18 cellular contexts compared by ENCODE assay signal in the genomic region with DNA sequence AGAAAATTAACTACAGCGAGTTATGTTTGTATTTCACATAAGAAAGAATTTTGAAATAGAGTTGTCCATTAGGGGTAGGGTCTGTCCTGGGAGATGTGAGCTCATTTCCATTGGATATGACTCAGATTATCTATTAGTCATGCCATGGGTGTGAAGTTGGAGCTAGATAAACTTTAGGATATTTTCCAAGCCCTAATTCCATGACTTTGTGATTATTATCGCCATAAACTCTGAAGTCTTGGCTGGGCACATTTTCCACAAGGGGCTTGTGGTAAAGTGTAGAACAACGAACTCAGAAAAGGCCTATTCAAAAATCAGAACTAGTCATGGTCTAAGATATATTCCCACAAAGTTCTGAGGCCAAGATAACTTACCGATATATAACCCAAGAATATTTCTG.
A peak's percentile ranks its signal among the peaks of the same experiment; 100 is the strongest.
DNase-seq lines count a peak whose midpoint lies in the region; ATAC-seq, FAIRE-seq and TF ChIP-seq lines count a peak whose summit lies in the region.
"Had no signal": no experiment of that assay in that cellular context is flagged by ENCODE, and none has a peak within 500 bp of the region (broad histone marks: within the 10 kb centered on the region; RNA-seq: fewer than 3 reads in every experiment).

No MANE protein-coding gene starts in this region.

- H3K9me1 ChIP-seq in endothelial cell of umbilical vein (replicated peaks; ENCODE audit: control insufficient read depth, extremely low read depth, insufficient read depth, low read length), result no peaks in the 10 kb centered on the region

- TF ChIP-seq POLR2A in endothelial cell of umbilical vein (IDR thresholded peaks at IDR 0.05; ENCODE audit: low read depth, low read length), result no peak

- DNase-seq in astrocyte of the hippocampus (ENCODE audit: low read depth, low spot score) (peak; percentile 36), endothelial cell of umbilical vein (ENCODE audit: low read depth, low spot score) (no peak), fibroblast of the aortic adventitia (ENCODE audit: low read depth) (peak; percentile 12), HT-29 (ENCODE audit: low spot score) (no peak)
- DNase-seq: C1 segment of cervical spinal cord; Calu3; CD4-positive, alpha-beta memory T cell; COR-L47; DMS53; DMS79 treated with DMSO at 0.1 percent for 48 hours; GF-D8; H9 had no signal

- no TSS peak for BruUV-seq in endothelial cell of umbilical vein (replicated peaks; lab: Mats Ljungman, UMichigan)

- H2AFZ ChIP-seq in endothelial cell of umbilical vein (ENCODE audit: low read depth, low read length), result no peak overlapping the region
- H2AFZ ChIP-seq: GM23338 had no signal

- no peaks in the 10 kb centered on the region for H3K36me3 ChIP-seq in endothelial cell of umbilical vein (ENCODE audit: control insufficient read depth in 2 of 2, extremely low read depth in 1 of 2, insufficient read depth in 2 of 2, low read length in 2 of 2)

- TF ChIP-seq CTCF in endothelial cell of umbilical vein (IDR thresholded peaks at IDR 0.05; ENCODE audit: extremely low read depth in 1 of 2, insufficient read depth in 1 of 2, low read depth in 1 of 2, low read length in 2 of 2) (no peak), fibroblast of the aortic adventitia (IDR thresholded peaks at IDR 0.05; ENCODE audit: insufficient read depth, low read length) (no peak)

- H3K27me3 ChIP-seq in endothelial cell of umbilical vein (ENCODE audit: control insufficient read depth in 2 of 2, insufficient read depth in 2 of 2, low read length in 2 of 2), result no peaks in the 10 kb centered on the region

- H3K9me3 ChIP-seq in endothelial cell of umbilical vein (replicated peaks; ENCODE audit: control insufficient read depth, insufficient read depth, low read length), result no peaks in the 10 kb centered on the region

- intact Hi-C loops in endothelial cell of umbilical vein (cut with micrococcal nuclease), result loop anchor here (10.0 kb wide), 1 partner anchor 389 kb away; no protein-coding TSS in a partner anchor

- POLR2A ChIA-PET in endothelial cell of umbilical vein (lab: Charles Lee), result no interaction called here

- ATAC-seq in HG03469 (IDR thresholded peaks at IDR 0.05; ENCODE audit: unreplicated experiment) (no peak), HG03432 (IDR thresholded peaks at IDR 0.05; ENCODE audit: unreplicated experiment) (no peak)
- ATAC-seq: GM23338, HCT116 had no signal

- H3K79me2 ChIP-seq in endothelial cell of umbilical vein (ENCODE audit: control insufficient read depth, insufficient read depth, low read length), result no peaks in the 10 kb centered on the region

- no peak overlapping the region for H3K4me2 ChIP-seq in endothelial cell of umbilical vein (ENCODE audit: insufficient read depth, low read length)
- H3K4me2 ChIP-seq: GM23338 had no signal

- H4K20me1 ChIP-seq in endothelial cell of umbilical vein (replicated peaks; ENCODE audit: control insufficient read depth, extremely low read depth, insufficient read depth, low read length), result no peaks in the 10 kb centered on the region

- H3K9ac ChIP-seq in endothelial cell of umbilical vein (replicated peaks; ENCODE audit: extremely low read depth, insufficient read depth, low read length), result no peak overlapping the region

- no peak overlapping the region for H3K27ac ChIP-seq in endothelial cell of umbilical vein (ENCODE audit: insufficient read depth, low read depth, low read length)

- no peaks in the 10 kb centered on the region for H3K4me1 ChIP-seq in endothelial cell of umbilical vein (ENCODE audit: control insufficient read depth, extremely low read depth, insufficient read depth, low read length)

- dilution Hi-C loops in endothelial cell of umbilical vein (cut with MboI; ENCODE audit: extremely low pct_ligation_motif_present, low sequenced_read_pairs), result no loop called here

- CTCF ChIA-PET in endothelial cell of umbilical vein (lab: Charles Lee), result no interaction called here

- no peak overlapping the region for H3K4me3 ChIP-seq in endothelial cell of umbilical vein (replicated peaks in 1 of 3; ENCODE audit: insufficient read depth in 1 of 3, low read depth in 1 of 3, low read length in 3 of 3)
- no peak overlapping the region for H3K4me3 ChIP-seq in fibroblast of the aortic adventitia (ENCODE audit: low read depth, low read length)
- H3K4me3 ChIP-seq: GM23338 had no signal

- no peak for FAIRE-seq in endothelial cell of umbilical vein (lab: Jason Lieb, UNC)
- FAIRE-seq: GM12891, GM18507 had no signal

TF ChIP-seq in endothelial cell of umbilical vein, 7 proteins besides CTCF, POLR2A, EP300 and RAD21:
- TF ChIP-seq MYC (IDR thresholded peaks at IDR 0.05; ENCODE audit: low read depth, low read length) (no peak), FOS (IDR thresholded peaks at IDR 0.05; ENCODE audit: borderline replicate concordance, insufficient read depth, low read length) (peak; percentile 12)

Comparison
In these comparisons a context has a peak if more than half of its experiments do, and no peak if none do; other contexts are left out.
1. DNase-seq: peak in astrocyte of the hippocampus (single experiment) and fibroblast of the aortic adventitia (single experiment); none in endothelial cell of umbilical vein (single experiment) and HT-29 (single experiment).